In genomic region chr1:161045749-161046573, GRCh38 we compare ENCODE assay signal across 1 cellular context.
TF ChIP-seq lines count a peak whose summit lies in the region.

USF1 (minus strand) TSS chr1:161045977; CDS start chr1:161043275, 2,702 bp downstream.

TF ChIP-seq in K562, 482 proteins besides CTCF, POLR2A, EP300 and RAD21 (continued from another document and continues in another):
- TF ChIP-seq MLLT1 (IDR thresholded peaks at IDR 0.05) (no peak), HDGF (IDR thresholded peaks at IDR 0.05) (no peak), HMGXB4 (CRISPR knock-in tag; IDR thresholded peaks at IDR 0.05) (peak; percentile 50; the same call in 1 of the 2 replicates), ID3 (CRISPR knock-in tag; IDR thresholded peaks at IDR 0.05) (no peak), ID3 (tag; IDR thresholded peaks at IDR 0.05) (peak; percentile 91), ZBTB17 (CRISPR knock-in tag; IDR thresholded peaks at IDR 0.05) (peak; percentile 33; the same call in 1 of the 2 replicates), PYGO2 (tag; IDR thresholded peaks at IDR 0.05) (0 out of 2 replicates have a peak, but pooled peaks have one; percentile 20), EZH2 (IDR thresholded peaks at IDR 0.05; ENCODE audit: borderline replicate concordance, low read depth, low read length) (no peak), ZFP1 (CRISPR knock-in tag; IDR thresholded peaks at IDR 0.05) (no peak), ZNF23 (CRISPR knock-in tag; IDR thresholded peaks at IDR 0.05) (no peak), ZNF146 (CRISPR knock-in tag; IDR thresholded peaks at IDR 0.05; ENCODE audit: unreplicated experiment) (no peak), ZNF408 (CRISPR knock-in tag; IDR thresholded peaks at IDR 0.05; ENCODE audit: low read depth) (no peak), NFATC3 (IDR thresholded peaks at IDR 0.05) (no peak), ZNF41 (CRISPR knock-in tag; conservative IDR thresholded peaks at IDR 0.05) (no peak; the same call in 1 of the 2 replicates), ZC3H4 (CRISPR knock-in tag; IDR thresholded peaks at IDR 0.05; ENCODE audit: borderline replicate concordance) (no peak), U2AF1 (optimal IDR thresholded peaks at IDR 0.05; ENCODE audit: low read depth, low read length) (no peak), KLF13 (tag; IDR thresholded peaks at IDR 0.05; ENCODE audit: borderline replicate concordance, low read depth) (no peak), ZBTB7A (IDR thresholded peaks at IDR 0.05; ENCODE audit: borderline replicate concordance, control insufficient read depth, low read depth, low read length) (no peak), STAT5B (CRISPR knock-in tag; IDR thresholded peaks at IDR 0.05) (no peak), TAL1 (IDR thresholded peaks at IDR 0.05) (no peak), DPF2 (IDR thresholded peaks at IDR 0.05) (peak; percentile 26; the same call in 1 of the 2 replicates), ZNF217 (CRISPR knock-in tag; IDR thresholded peaks at IDR 0.05) (no peak), PURB (CRISPR knock-in tag; IDR thresholded peaks at IDR 0.05; ENCODE audit: low read depth) (no peak), ZNF57 (CRISPR knock-in tag; IDR thresholded peaks at IDR 0.05) (no peak), PKNOX1 (IDR thresholded peaks at IDR 0.05) (peak; percentile 62), ZNF79 (CRISPR knock-in tag; IDR thresholded peaks at IDR 0.05; ENCODE audit: low read depth) (no peak), NR2C1 (IDR thresholded peaks at IDR 0.05) (peak; percentile 89), NR2C1 (tag; IDR thresholded peaks at IDR 0.05) (peak; percentile 62; the same call in 1 of the 2 replicates), SMARCA5 (IDR thresholded peaks at IDR 0.05) (no peak), ZNF253 (CRISPR knock-in tag; conservative IDR thresholded peaks at IDR 0.05) (no peak), RERE (CRISPR knock-in tag; IDR thresholded peaks at IDR 0.05; ENCODE audit: borderline replicate concordance) (no peak), RNF2 (IDR thresholded peaks at IDR 0.05) (no peak; the same call in 1 of the 2 replicates), MBD1 (CRISPR knock-in tag; IDR thresholded peaks at IDR 0.05) (no peak), E2F1 (CRISPR knock-in tag; IDR thresholded peaks at IDR 0.05) (peak; percentile 70; the same call in 1 of the 2 replicates), ZNF431 (CRISPR knock-in tag; IDR thresholded peaks at IDR 0.05) (no peak), HNRNPK (IDR thresholded peaks at IDR 0.05; ENCODE audit: low read depth, low read length, poor library complexity, severe bottlenecking) (no peak), CREM (IDR thresholded peaks at IDR 0.05; ENCODE audit: low read depth) (peak; percentile 83), CTCFL (IDR thresholded peaks at IDR 0.05; ENCODE audit: borderline replicate concordance, insufficient read depth, low read depth, low read length, poor library complexity, severe bottlenecking) (peak; percentile 20), TFE3 (CRISPR knock-in tag; IDR thresholded peaks at IDR 0.05) (no peak), POLR3G (IDR thresholded peaks at IDR 0.05; ENCODE audit: extremely low read depth, insufficient read length, insufficient replicate concordance) (no peak)
